8 cellular contexts compared by ENCODE assay signal in genomic region chr16:80580109-80580832, GRCh38. TPM values are rescaled to one million over a fixed set of nuclear protein-coding genes. Genes with fewer than 3 reads are reported as not detected.
DNase-seq lines count a peak whose midpoint lies in the region; ATAC-seq lines count a peak whose summit lies in the region.

No MANE protein-coding gene starts in this region.

- H3K27me3 ChIP-seq in HAP-1 (ENCODE audit: low read depth), result no peaks in the 10 kb centered on the region
- no peaks in the 10 kb centered on the region for H3K27me3 ChIP-seq in H7 (ENCODE audit: control insufficient read depth, insufficient read depth, low read length)

- H3K9me3 ChIP-seq in HAP-1, result no peaks in the 10 kb centered on the region

- H3K4me1 ChIP-seq in HAP-1, result no peaks in the 10 kb centered on the region

- DNase-seq in activated T-helper 1 cell treated with Interleukin-2 at 50 U/mL for 16 hours (ENCODE audit: low read depth), result peak; percentile 35
- DNase-seq in stimulated activated CD4-positive, alpha-beta T cell treated with anti-CD3 and anti-CD28 coated beads, Interleukin-12 subunit alpha, Interleukin-12 subunit beta, amount 100 ng/mL, for 4 hours, result peak; percentile 34
- no peak for DNase-seq in HAP-1 (ENCODE audit: low spot score in 2 of 2)
- DNase-seq in SW480 (ENCODE audit: low spot score), result no peak
- no peak for DNase-seq in H7
- DNase-seq in SHP77 treated with DMSO at 0.1 percent for 48 hours (lab: John Stamatoyannopoulos, UW), result no peak

- ATAC-seq in GM19463 (IDR thresholded peaks at IDR 0.05; ENCODE audit: unreplicated experiment), result peak; percentile 89
- peak; percentile 87 for ATAC-seq in HG03457 (IDR thresholded peaks at IDR 0.05; ENCODE audit: unreplicated experiment)

- H3K36me3 ChIP-seq in HAP-1 (replicated peaks), result no peaks in the 10 kb centered on the region
- no peaks in the 10 kb centered on the region for H3K36me3 ChIP-seq in H7 (replicated peaks; ENCODE audit: control insufficient read depth, insufficient read depth, low read length)

- H3K4me3 ChIP-seq in HAP-1, result no peak overlapping the region
- no peak overlapping the region for H3K4me3 ChIP-seq in H7 (ENCODE audit: insufficient read depth, low read depth, low read length)

- in situ Hi-C loops in HAP-1 (cut with MboI; ENCODE audit: low sequenced_read_pairs), result no loop called here

RNA-seq across cellular contexts. Expression of gene DYNLRB2, which starts 39.5 kb away (rescaled TPM):
- 0.42 TPM in 1 of 2 replicates, not detected in the other for total RNA-seq in H7 (2014; rRNA removed; shearing (Covaris generic))

Comparison
In these comparisons a context has a peak if more than half of its experiments do, and no peak if none do; other contexts are left out.
1. DNase-seq: peak in activated T-helper 1 cell treated with Interleukin-2 at 50 U/mL for 16 hours (single experiment) and stimulated activated CD4-positive, alpha-beta T cell treated with anti-CD3 and anti-CD28 coated beads, Interleukin-12 subunit alpha, Interleukin-12 subunit beta, amount 100 ng/mL, for 4 hours (single experiment); none in HAP-1 (0 of 2), SW480 (single experiment), H7 (single experiment) and SHP77 treated with DMSO at 0.1 percent for 48 hours (single experiment).